ENCODE assay signal across 8 cellular contexts in the genomic region with DNA sequence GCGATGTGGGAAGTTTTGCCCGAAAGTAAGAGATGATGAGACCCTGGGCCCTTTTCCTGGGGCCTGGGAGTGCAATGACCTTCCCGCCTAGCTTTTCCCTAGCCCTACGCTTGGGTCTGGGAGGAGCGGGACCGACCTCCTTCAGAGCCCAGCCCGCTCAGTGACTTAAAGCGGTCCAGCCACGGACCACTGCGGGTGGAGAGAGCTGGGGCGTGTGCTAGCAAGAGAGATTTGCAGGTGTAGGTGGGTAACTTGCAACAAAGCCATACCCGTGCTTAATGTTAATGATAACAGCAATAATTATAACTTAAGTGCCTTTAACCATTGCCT. TPM values are rescaled to one million over a fixed set of nuclear protein-coding genes. Genes with fewer than 3 reads are reported as not detected.
DNase-seq lines count a peak whose midpoint lies in the region; ATAC-seq, FAIRE-seq and TF ChIP-seq lines count a peak whose summit lies in the region.

No MANE protein-coding gene starts in this region.

- peaks cover 22% of the 10 kb centered on the region for H3K4me1 Mint-ChIP-seq in CD14-positive monocyte

- ATAC-seq in GM21390 (IDR thresholded peaks at IDR 0.05; ENCODE audit: unreplicated experiment): peak; percentile 31

- peak overlapping the region in 1 of 2 donors; percentile 48 for H3K9ac ChIP-seq in colonic mucosa (ENCODE audit: low read depth in 2 of 2, low read length in 2 of 2)

- peak; percentile 43 for TF ChIP-seq CTCF in CD14-positive monocyte (IDR thresholded peaks at IDR 0.05)
- TF ChIP-seq CTCF in HL-60 (IDR thresholded peaks at IDR 0.05; ENCODE audit: insufficient read depth, low read length): no peak
- TF ChIP-seq CTCF in colonic mucosa (IDR thresholded peaks at IDR 0.05): no peak

- FAIRE-seq in GM12891 (lab: Jason Lieb, UNC): no peak

- H3K4me3 Mint-ChIP-seq in CD14-positive monocyte: peak overlapping the region; percentile 81 to 98

- H3K27me3 Mint-ChIP-seq in CD14-positive monocyte (ENCODE audit: low read depth in 3 of 3): peaks cover 48 to 74% (median 56%) of the 10 kb centered on the region in 3 donors

- H3K36me3 Mint-ChIP-seq in CD14-positive monocyte: peaks cover 6 to 7% of the 10 kb centered on the region in 2 donors

- H3K4me1 ChIP-seq in colonic mucosa (peaks cover 5% of the 10 kb centered on the region), muscle layer of duodenum (ENCODE audit: control insufficient read depth in 1 of 2, insufficient read depth in 2 of 2, low read length in 2 of 2) (peaks cover 0 to 13% of the 10 kb centered on the region in 2 donors)

- H3K27ac Mint-ChIP-seq in CD14-positive monocyte: no peak overlapping the region

- H3K27me3 ChIP-seq in HL-60 (ENCODE audit: insufficient read depth, poor library complexity, severe bottlenecking) (peaks cover 22% of the 10 kb centered on the region), colonic mucosa (no peaks in the 10 kb centered on the region), muscle layer of duodenum (ENCODE audit: low read depth, low read length) (no peaks in the 10 kb centered on the region)

- H3K27ac ChIP-seq in HL-60 (replicated peaks): no peak overlapping the region
- H3K27ac ChIP-seq in colonic mucosa: peak overlapping the region; percentile 91
- no peak overlapping the region for H3K27ac ChIP-seq in muscle layer of duodenum (ENCODE audit: low read length)

- H3K36me3 ChIP-seq in colonic mucosa (no peaks in the 10 kb centered on the region), muscle layer of duodenum (ENCODE audit: control insufficient read depth in 1 of 2, insufficient read depth in 2 of 2, low read length in 2 of 2) (no peaks in the 10 kb centered on the region)

- H3K9me3 ChIP-seq in colonic mucosa (no peaks in the 10 kb centered on the region), muscle layer of duodenum (ENCODE audit: control insufficient read depth in 1 of 2, low read length in 2 of 2) (no peaks in the 10 kb centered on the region)

- DNase-seq in CD14-positive monocyte (ENCODE audit: low spot score) (no peak), HL-60 (ENCODE audit: low read depth in 1 of 2, low spot score in 1 of 2) (no peak), colonic mucosa (no peak), GM12891 (ENCODE audit: insufficient read length, low spot score) (no peak), nucleus accumbens (lab: John Stamatoyannopoulos, UW) (no peak)
- no peak for DNase-seq in stimulated activated CD4-positive, alpha-beta T cell treated with anti-CD3 and anti-CD28 coated beads, Interleukin-4, amount 100 ng/mL, for 24 hours

- no peak for TF ChIP-seq POLR2A in GM12891 (IDR thresholded peaks at IDR 0.05; ENCODE audit: low read depth, low read length)

- H3K4me3 ChIP-seq in HL-60 (replicated peaks; ENCODE audit: insufficient read depth, low read length): peak overlapping the region; percentile 72
- H3K4me3 ChIP-seq in colonic mucosa: peak overlapping the region; percentile 64
- peak overlapping the region; percentile 67 to 98 for H3K4me3 ChIP-seq in muscle layer of duodenum (ENCODE audit: low read depth in 1 of 2, low read length in 2 of 2)

- peaks cover 0 to 9% (median 6%) of the 10 kb centered on the region in 7 donors for H3K9me3 Mint-ChIP-seq in CD14-positive monocyte

- intact Hi-C loops in CD14-positive monocyte (cut with micrococcal nuclease) (loop anchor here in 1 of 2 donors (10.0 kb wide), 1 partner anchor 654 kb away; no protein-coding TSS in a partner anchor), colonic mucosa (cut with DNase I) (loop anchor here (2.0 to 10.0 kb wide), 5 partner anchors 72 to 644 kb away; no protein-coding TSS in a partner anchor)

TF ChIP-seq in GM12891, 5 proteins besides CTCF, POLR2A, EP300 and RAD21:
- TF ChIP-seq TAF1 (IDR thresholded peaks at IDR 0.05; ENCODE audit: low read depth, low read length): no peak
- TF ChIP-seq PAX5 (IDR thresholded peaks at IDR 0.05; ENCODE audit: insufficient read depth, low read length, severe bottlenecking): no peak
- no peak for TF ChIP-seq POLR2AphosphoS5 (IDR thresholded peaks at IDR 0.05; ENCODE audit: low read depth, low read length)
- TF ChIP-seq SPI1 (IDR thresholded peaks at IDR 0.05; ENCODE audit: low read depth, low read length): no peak
- no peak for TF ChIP-seq POU2F2 (IDR thresholded peaks at IDR 0.05; ENCODE audit: low read depth, low read length)

RNA-seq across cellular contexts. Expression of gene PDE5A, which starts 0.5 kb away (rescaled TPM):
- polyA plus RNA-seq in CD14-positive monocyte: under 1 TPM; 0.80 to 0.82 TPM
- total RNA-seq in colonic mucosa: 10 to 100 TPM; 17.6 to 42.5 TPM
- 0.59 TPM for polyA plus RNA-seq in GM12891 (2012; ENCODE audit: low read depth, missing spikeins)
